In genomic region chr7:138475377-138475776, GRCh38 we compare ENCODE assay signal across 15 cellular contexts. TPM values are rescaled to one million over a fixed set of nuclear protein-coding genes. Genes with fewer than 3 reads are reported as not detected.
DNase-seq lines count a peak whose midpoint lies in the region; ATAC-seq, FAIRE-seq and TF ChIP-seq lines count a peak whose summit lies in the region.
"Had no signal": no experiment of that assay in that cellular context is flagged by ENCODE, and none has a peak within 500 bp of the region (broad histone marks: within the 10 kb centered on the region; RNA-seq: fewer than 3 reads in every experiment).

No MANE protein-coding gene starts in this region.

- intact Hi-C loops in K562 (cut with micrococcal nuclease) = no loop called here
- intact Hi-C loops in Caco-2 (cut with micrococcal nuclease; ENCODE audit: unreplicated experiment) = no loop called here
- intact Hi-C loops in cardiac septum (cut with DNase I) = no loop called here

- no peaks in the 10 kb centered on the region for H3K9me2 ChIP-seq in Loucy (replicated peaks; ENCODE audit: low read depth, low read length)

- no peaks in the 10 kb centered on the region; the same call in 1 of the 2 replicates for H3F3A ChIP-seq in Loucy (ENCODE audit: low read depth)

- H3K9me1 ChIP-seq in K562 (ENCODE audit: control insufficient read depth, insufficient read depth, low read length) = no peaks in the 10 kb centered on the region

- H2AFZ ChIP-seq in Loucy (ENCODE audit: low read length) (no peak overlapping the region), K562 (ENCODE audit: low read depth, low read length) (no peak overlapping the region), trophoblast cell (ENCODE audit: insufficient read depth, low read length, poor library complexity) (no peak overlapping the region)
- H2AFZ ChIP-seq: GM23248 had no signal

- H3K79me2 ChIP-seq in Loucy (ENCODE audit: insufficient read depth, low read length) (peaks cover 99% of the 10 kb centered on the region), K562 (ENCODE audit: control insufficient read depth, insufficient read depth, low read length) (peaks cover 95% of the 10 kb centered on the region), trophoblast cell (ENCODE audit: control insufficient read depth, insufficient read depth, low read length, poor library complexity) (peaks cover 19% of the 10 kb centered on the region)

- no peak for FAIRE-seq in K562 (lab: Jason Lieb, UNC)
- FAIRE-seq: H54 had no signal

- in situ Hi-C loops in K562 (cut with MboI) = no loop called here

- peaks cover 47% of the 10 kb centered on the region for H3K4me1 Mint-ChIP-seq in Caco-2 (ENCODE audit: low read depth, unreplicated experiment)

- no peak overlapping the region for H3K4me3 Mint-ChIP-seq in Caco-2 (ENCODE audit: unreplicated experiment)
- H3K4me3 Mint-ChIP-seq: B cell; CD4-positive, alpha-beta T cell had no signal

- H3K4me1 ChIP-seq in Loucy (ENCODE audit: insufficient read depth, low read length, poor library complexity, severe bottlenecking) (peaks cover 39% of the 10 kb centered on the region), K562 (replicated peaks in 1 of 2; ENCODE audit: control insufficient read depth in 2 of 2, insufficient read depth in 2 of 2, low read length in 2 of 2) (peaks cover 2 to 4% of the 10 kb centered on the region in 2 experiments; a peak in 4 of 5 replicates), trophoblast cell (ENCODE audit: control insufficient read depth in 1 of 2, insufficient read depth in 2 of 2, low read length in 2 of 2) (peaks cover 0 to 7% of the 10 kb centered on the region in 2 experiments), Caco-2 (peaks cover 24% of the 10 kb centered on the region)

- TF ChIP-seq EP300 in K562 (IDR thresholded peaks at IDR 0.05; ENCODE audit: low read length) = no peak

- no peak for TF ChIP-seq RAD21 in K562 (CRISPR knock-in tag; conservative IDR thresholded peaks at IDR 0.05 in 1 of 2, IDR thresholded peaks at IDR 0.05 in 1 of 2)

- peaks cover 92% of the 10 kb centered on the region for H4K20me1 ChIP-seq in Loucy (ENCODE audit: insufficient read depth, low read length, poor library complexity, severe bottlenecking)
- no peaks in the 10 kb centered on the region; the same call in none of the 2 replicates for H4K20me1 ChIP-seq in K562 (replicated peaks; ENCODE audit: control insufficient read depth, insufficient read depth, low read length)

- H4K12ac ChIP-seq in trophoblast cell (ENCODE audit: low read depth, low read length) = no peak overlapping the region

- 88% methylated on average over 5 of the region's 5 CpGs for WGBS in K562 (ENCODE audit: insufficient coverage, low coverage, missing lambda C conversion rate)
- no CpG with 5 or more reads among the region's 5 CpGs for WGBS in trophoblast cell (ENCODE audit: extremely low coverage, insufficient coverage, insufficient read length)

- no peaks in the 10 kb centered on the region for H3K79me1 ChIP-seq in trophoblast cell (ENCODE audit: low read length)

- H3K36me3 ChIP-seq in Loucy (ENCODE audit: insufficient read depth, low read length) (no peaks in the 10 kb centered on the region), K562 (ENCODE audit: control insufficient read depth, insufficient read depth, low read length) (no peaks in the 10 kb centered on the region; the same call in 2 of the 3 replicates), trophoblast cell (ENCODE audit: control insufficient read depth in 1 of 2, insufficient read depth in 2 of 2, low read length in 2 of 2) (peaks cover 0 to 6% of the 10 kb centered on the region in 2 experiments), Caco-2 (ENCODE audit: control insufficient read depth, insufficient read depth, low read length) (no peaks in the 10 kb centered on the region)

- BruUV-seq in K562 (replicated peaks; lab: Mats Ljungman, UMichigan) = no TSS peak
- BruUV-seq in Caco-2 (replicated peaks; lab: Mats Ljungman, UMichigan) = no TSS peak

- TF ChIP-seq CTCF in 22Rv1 (IDR thresholded peaks at IDR 0.05) = no peak
- no peak for TF ChIP-seq CTCF in Loucy (conservative IDR thresholded peaks at IDR 0.05; ENCODE audit: low read length)
- no peak for TF ChIP-seq CTCF in K562 (IDR thresholded peaks at IDR 0.05 in 2 of 3, conservative IDR thresholded peaks at IDR 0.05 in 1 of 3; ENCODE audit: insufficient read depth in 2 of 3, low read depth in 1 of 3, low read length in 3 of 3)
- no peak for TF ChIP-seq CTCF in Caco-2 (IDR thresholded peaks at IDR 0.05; ENCODE audit: insufficient read depth in 1 of 2, low read depth in 1 of 2, low read length in 1 of 2, severe bottlenecking in 1 of 2, unreplicated experiment in 1 of 2)

- H3K4me2 ChIP-seq in Loucy (ENCODE audit: low read depth, low read length, poor library complexity, severe bottlenecking) = peak overlapping the region; percentile 14
- H3K4me2 ChIP-seq in K562 (ENCODE audit: insufficient read depth, low read length) = no peak overlapping the region
- H3K4me2 ChIP-seq in trophoblast cell (ENCODE audit: low read length) = no peak overlapping the region

- CTCF ChIA-PET in K562 (lab: Yijun Ruan, JAX; ENCODE audit: low intra/inter-chr PET ratio) (no interaction called here), Caco-2 (lab: Charles Lee) (no interaction called here)

- peaks cover 10% of the 10 kb centered on the region for H3K36me3 Mint-ChIP-seq in Caco-2 (ENCODE audit: insufficient read depth, unreplicated experiment)

- H3K23ac ChIP-seq in trophoblast cell (ENCODE audit: low read length) = no peak overlapping the region

- no peaks in the 10 kb centered on the region for H3K27me3 ChIP-seq in Loucy (ENCODE audit: insufficient read depth, low read length, poor library complexity, severe bottlenecking)
- H3K27me3 ChIP-seq in K562 (ENCODE audit: control insufficient read depth in 2 of 2, insufficient read depth in 2 of 2, low read length in 2 of 2) = no peaks in the 10 kb centered on the region
- H3K27me3 ChIP-seq in trophoblast cell (ENCODE audit: insufficient read depth, low read length) = no peaks in the 10 kb centered on the region
- no peaks in the 10 kb centered on the region for H3K27me3 ChIP-seq in Caco-2 (replicated peaks; ENCODE audit: control insufficient read depth, insufficient read depth, low read length)

- no peak overlapping the region for H2AK5ac ChIP-seq in trophoblast cell (ENCODE audit: low read length)

- no peak for TF ChIP-seq POLR2A in K562 (conservative IDR thresholded peaks at IDR 0.05)

- no peak overlapping the region for H3K9ac ChIP-seq in Loucy (ENCODE audit: low read depth, low read length, poor library complexity, severe bottlenecking)
- H3K9ac ChIP-seq in K562 (ENCODE audit: insufficient read depth in 1 of 2, low read depth in 2 of 2, low read length in 2 of 2) = no peak overlapping the region
- no peak overlapping the region for H3K9ac ChIP-seq in trophoblast cell (ENCODE audit: low read length)
- H3K9ac ChIP-seq: GM23248 had no signal

- no peaks in the 10 kb centered on the region for H3K9me3 Mint-ChIP-seq in Caco-2 (ENCODE audit: unreplicated experiment)
- H3K9me3 Mint-ChIP-seq: CD4-positive, alpha-beta T cell had no signal

- H2BK120ac ChIP-seq in trophoblast cell (ENCODE audit: insufficient read depth, low read length, poor library complexity) = no peak overlapping the region

- H3K27ac Mint-ChIP-seq in Caco-2 (ENCODE audit: unreplicated experiment) = no peak overlapping the region
- H3K27ac Mint-ChIP-seq: B cell; CD4-positive, alpha-beta T cell had no signal

- H3K27ac ChIP-seq in 22Rv1 (peak overlapping the region; percentile 96), K562 (ENCODE audit: extremely low read depth, low read depth, low read length) (no peak overlapping the region), trophoblast cell (ENCODE audit: low read depth, low read length) (no peak overlapping the region)
- H3K27ac ChIP-seq: GM23248 had no signal

- H2BK5ac ChIP-seq in trophoblast cell (ENCODE audit: low read depth, low read length, poor library complexity) = no peak overlapping the region

- H3K27me3 Mint-ChIP-seq in Caco-2 (ENCODE audit: insufficient read depth, unreplicated experiment) = no peaks in the 10 kb centered on the region
- H3K27me3 Mint-ChIP-seq: B cell; CD4-positive, alpha-beta T cell had no signal

- H3K9me3 ChIP-seq in Loucy (ENCODE audit: insufficient read depth, low read depth, low read length) (no peaks in the 10 kb centered on the region), K562 (replicated peaks; ENCODE audit: control insufficient read depth, insufficient read depth, low read depth, low read length) (no peaks in the 10 kb centered on the region), trophoblast cell (ENCODE audit: insufficient read depth, low read depth, low read length) (no peaks in the 10 kb centered on the region), Caco-2 (no peaks in the 10 kb centered on the region)

- ATAC-seq in K562 = no peak

- DNase-seq in K562 (ENCODE audit: extremely low read depth in 1 of 4, low spot score in 3 of 4) (no peak), trophoblast cell (no peak), Caco-2 (no peak), cardiac septum (ENCODE audit: low spot score) (no peak)
- no peak for DNase-seq in activated T-cell treated with anti-CD3 and anti-CD28 coated beads, Interleukin-2, amount 50 U/mL, for 1 hour
- DNase-seq: C1 segment of cervical spinal cord; CD4-positive, alpha-beta T cell; DMS79 treated with DMSO at 0.1 percent for 48 hours; GF-D8; GM23248; HCEC 1CT had no signal

- POLR2A ChIA-PET in K562 (lab: Yijun Ruan, JAX) = no interaction called here
- POLR2A ChIA-PET in Caco-2 (lab: Charles Lee) = no interaction called here

- H4K91ac ChIP-seq in trophoblast cell (ENCODE audit: low read depth, low read length) = no peak overlapping the region

- H3K14ac ChIP-seq in trophoblast cell (ENCODE audit: low read length) = no peak overlapping the region

- peak overlapping the region; percentile 96 for H3K4ac ChIP-seq in trophoblast cell (ENCODE audit: low read depth, low read length)

- no peak overlapping the region for H2BK12ac ChIP-seq in trophoblast cell (ENCODE audit: low read length)

- H3K4me3 ChIP-seq in Loucy (ENCODE audit: low read length, poor library complexity, severe bottlenecking) (no peak overlapping the region), K562 (no peak overlapping the region), trophoblast cell (ENCODE audit: low read depth, low read length) (no peak overlapping the region), Caco-2 (ENCODE audit: low read depth, low read length) (no peak overlapping the region)
- H3K4me3 ChIP-seq: GM23248 had no signal

- H4K8ac ChIP-seq in trophoblast cell (ENCODE audit: low read depth, low read length) = no peak overlapping the region

- H3K18ac ChIP-seq in trophoblast cell (ENCODE audit: low read length) = no peak overlapping the region

RNA-seq across cellular contexts. Expression of gene TRIM24, which starts 15.3 kb away (rescaled TPM):
- 47.4 and 128 TPM in 2 replicates for total RNA-seq in K562 (2011; cell fraction: chromatin; rRNA removed; ENCODE audit: low replicate concordance)
- 23.3 and 24.7 TPM in 2 replicates for total RNA-seq in K562 (2011; cell fraction: nucleolus; rRNA removed)
- total RNA-seq in K562 (2011; cell fraction: nucleoplasm; rRNA removed) = 54.0 and 95.2 TPM in 2 replicates
- total RNA-seq in K562 (2014; rRNA removed) (33.3 and 37.1 TPM in 2 replicates), K562 (2014; rRNA removed; fragmentation: Illumina TruSeq; extraction: Trizol) (40.2 and 46.5 TPM in 2 replicates), K562 (2015; rRNA removed; fragmentation: Illumina TruSeq; extraction: Trizol) (52.4 and 56.4 TPM in 2 replicates), K562 (2021) (55.8 and 62.8 TPM in 2 replicates), Caco-2 (2022) (54.7 and 58.2 TPM in 2 replicates), cardiac septum (18.8 TPM)
- polyA plus RNA-seq in K562 (2011; rRNA removed) (61.7 and 66.9 TPM in 2 replicates), K562 (2014; fragmentation: Illumina TruSeq; extraction: Trizol) (61.5 and 74.0 TPM in 2 replicates), K562 (2014; fragmentation: Nextera tagmentation; extraction: Ambion mirVana) (10 to 100 TPM; 13.4 to 15.1 TPM), K562 (2014; rRNA removed) (40.2 and 41.7 TPM in 2 replicates)
- 28.4 and 38.1 TPM in 2 replicates for polyA plus RNA-seq in K562 (2011; cell fraction: cytosol; rRNA removed)
- 36.0 and 50.5 TPM in 2 replicates for polyA plus RNA-seq in K562 (2011; cell fraction: nucleus; rRNA removed)
- polyA plus RNA-seq in K562 (2012) = 40.9 and 42.4 TPM in 2 replicates
- 101 and 125 TPM in 2 replicates for polyA minus RNA-seq in K562 (2011; rRNA and poly(A)+ RNA removed)
- 40.7 and 48.4 TPM in 2 replicates for polyA minus RNA-seq in K562 (2011; cell fraction: cytosol; rRNA and poly(A)+ RNA removed)
- polyA minus RNA-seq in K562 (2011; cell fraction: nucleus; rRNA and poly(A)+ RNA removed) = 36.4 and 60.5 TPM in 2 replicates
- 111 and 117 TPM in 2 replicates for polyA plus RNA-seq in trophoblast cell (2013)
